ENCODE assay signal across 24 cellular contexts in the genomic region with DNA sequence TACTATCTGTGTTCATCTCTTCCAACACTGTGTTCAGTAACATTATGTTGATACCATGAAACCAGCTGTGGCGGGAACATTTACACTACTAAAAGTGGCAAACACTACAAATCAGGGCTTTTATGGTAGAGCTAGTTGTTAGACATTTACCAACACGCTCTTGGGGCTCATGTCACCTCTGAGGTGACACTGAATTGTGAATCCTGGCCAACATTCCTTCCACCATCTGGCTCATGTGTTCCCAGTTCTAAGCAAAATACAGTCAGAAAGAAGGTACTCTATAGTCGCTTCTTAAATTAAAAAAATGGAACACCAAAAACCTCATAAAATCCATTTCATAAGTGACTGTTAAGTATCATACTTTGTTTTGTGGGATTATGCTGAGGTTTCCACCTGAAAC.
DNase-seq lines count a peak whose midpoint lies in the region; ATAC-seq and TF ChIP-seq lines count a peak whose summit lies in the region.
"Had no signal": no experiment of that assay in that cellular context is flagged by ENCODE, and none has a peak within 500 bp of the region (broad histone marks: within the 10 kb centered on the region; RNA-seq: fewer than 3 reads in every experiment).

No MANE protein-coding gene starts in this region.

- H3K27me3 ChIP-seq in vagina = no peaks in the 10 kb centered on the region
- H3K27me3 ChIP-seq: BLaER1 treated with 17β-estradiol and CSF1 and Interleukin-3, amounts not matched to agents 10 nM and 100 nM; esophagus muscularis mucosa; gastroesophageal sphincter; right lobe of liver; suprapubic skin had no signal

- CTCF ChIA-PET in activated CD4-positive, alpha-beta T cell treated with anti-CD3 and anti-CD28 coated beads, Interleukin-2, amount 10 ng/mL, durations not matched to agents 7 days and 5 days (lab: Charles Lee) = interaction anchor here (1.0 kb wide), 1 partner anchor 12 kb away, joined by 4 read pairs; no protein-coding TSS in a partner anchor

- peak overlapping the region; percentile 96 for H3K27ac ChIP-seq in KOPT-K1 (ENCODE audit: low read depth, low read length, poor library complexity, severe bottlenecking)
- H3K27ac ChIP-seq in vagina = no peak overlapping the region
- H3K27ac ChIP-seq: BLaER1 treated with 17β-estradiol and CSF1 and Interleukin-3, amounts not matched to agents 10 nM and 100 nM; esophagus muscularis mucosa; gastroesophageal sphincter; parathyroid adenoma; right lobe of liver; suprapubic skin had no signal

- peaks cover 62% of the 10 kb centered on the region for H3K36me3 Mint-ChIP-seq in activated CD4-positive, alpha-beta T cell treated with anti-CD3 and anti-CD28 coated beads, Interleukin-2, amount 10 ng/mL, durations not matched to agents 7 days and 5 days (ENCODE audit: low read depth)
- H3K36me3 Mint-ChIP-seq in activated T-helper 17 cell treated with anti-CD3 and anti-CD28 coated beads, Interleukin-2, amount 50 U/mL, for 72 hours (ENCODE audit: low read depth) = no peaks in the 10 kb centered on the region
- H3K36me3 Mint-ChIP-seq in natural killer cell treated with Interleukin-12 subunit alpha and Interleukin-12 subunit beta and Interleukin-15 and Interleukin-18, amount 100 ng/mL, for 72 hours = peaks cover 7% of the 10 kb centered on the region
- H3K36me3 Mint-ChIP-seq: memory B cell had no signal

- H3K9me3 ChIP-seq in KOPT-K1 (ENCODE audit: insufficient read depth, low read length, poor library complexity, severe bottlenecking) (peaks cover 37% of the 10 kb centered on the region), vagina (no peaks in the 10 kb centered on the region)
- H3K9me3 ChIP-seq: BLaER1 treated with 17β-estradiol and CSF1 and Interleukin-3, amounts not matched to agents 10 nM and 100 nM; esophagus muscularis mucosa; gastroesophageal sphincter; right lobe of liver; suprapubic skin had no signal

- POLR2A ChIA-PET in activated CD4-positive, alpha-beta T cell treated with anti-CD3 and anti-CD28 coated beads, Interleukin-2, amount 10 ng/mL, durations not matched to agents 7 days and 5 days (lab: Charles Lee) = no interaction called here

- intact Hi-C loops in vagina (cut with DNase I) = no loop called here

- no peaks in the 10 kb centered on the region for H3K4me1 ChIP-seq in vagina
- H3K4me1 ChIP-seq: esophagus muscularis mucosa, gastroesophageal sphincter, parathyroid adenoma, right lobe of liver, suprapubic skin had no signal

- peak overlapping the region; percentile 92 for H3K27ac Mint-ChIP-seq in activated CD4-positive, alpha-beta T cell treated with anti-CD3 and anti-CD28 coated beads, Interleukin-2, amount 10 ng/mL, durations not matched to agents 7 days and 5 days
- H3K27ac Mint-ChIP-seq in activated T-helper 17 cell treated with anti-CD3 and anti-CD28 coated beads, Interleukin-2, amount 50 U/mL, for 72 hours = no peak overlapping the region
- H3K27ac Mint-ChIP-seq in natural killer cell treated with Interleukin-12 subunit alpha and Interleukin-12 subunit beta and Interleukin-15 and Interleukin-18, amount 100 ng/mL, for 72 hours = peak overlapping the region; percentile 64 to 82
- H3K27ac Mint-ChIP-seq: memory B cell had no signal

- H3K27me3 Mint-ChIP-seq in activated CD4-positive, alpha-beta T cell treated with anti-CD3 and anti-CD28 coated beads, Interleukin-2, amount 10 ng/mL, durations not matched to agents 7 days and 5 days = no peaks in the 10 kb centered on the region
- H3K27me3 Mint-ChIP-seq in activated T-helper 17 cell treated with anti-CD3 and anti-CD28 coated beads, Interleukin-2, amount 50 U/mL, for 72 hours = no peaks in the 10 kb centered on the region
- H3K27me3 Mint-ChIP-seq in natural killer cell treated with Interleukin-12 subunit alpha and Interleukin-12 subunit beta and Interleukin-15 and Interleukin-18, amount 100 ng/mL, for 72 hours = no peaks in the 10 kb centered on the region

- ATAC-seq in activated T-helper 17 cell treated with anti-CD3 and anti-CD28 coated beads, Interleukin-2, amount 50 U/mL, for 72 hours (replicated peaks) = no peak
- ATAC-seq in natural killer cell treated with Interleukin-12 subunit alpha and Interleukin-12 subunit beta and Interleukin-15 and Interleukin-18, amount 100 ng/mL, for 72 hours = no peak
- no peak for ATAC-seq in HG03354 (IDR thresholded peaks at IDR 0.05; ENCODE audit: poor library complexity, severe bottlenecking, unreplicated experiment)
- ATAC-seq: gastroesophageal sphincter, K562 had no signal

- peaks cover 77% of the 10 kb centered on the region for H3K4me1 Mint-ChIP-seq in activated CD4-positive, alpha-beta T cell treated with anti-CD3 and anti-CD28 coated beads, Interleukin-2, amount 10 ng/mL, durations not matched to agents 7 days and 5 days
- H3K4me1 Mint-ChIP-seq in activated T-helper 17 cell treated with anti-CD3 and anti-CD28 coated beads, Interleukin-2, amount 50 U/mL, for 72 hours = peaks cover 44% of the 10 kb centered on the region
- H3K4me1 Mint-ChIP-seq in natural killer cell treated with Interleukin-12 subunit alpha and Interleukin-12 subunit beta and Interleukin-15 and Interleukin-18, amount 100 ng/mL, for 72 hours (ENCODE audit: low read depth in 2 of 2) = peaks cover 26 to 50% of the 10 kb centered on the region in 2 donors

- no peak for TF ChIP-seq CTCF in vagina (IDR thresholded peaks at IDR 0.05)

- H3K4me3 ChIP-seq in vagina = no peak overlapping the region
- H3K4me3 ChIP-seq: BLaER1 treated with 17β-estradiol and CSF1 and Interleukin-3, amounts not matched to agents 10 nM and 100 nM; esophagus muscularis mucosa; gastroesophageal sphincter; K562; right lobe of liver; suprapubic skin had no signal

- H3K36me3 ChIP-seq in KOPT-K1 (ENCODE audit: insufficient read depth, low read length) (no peaks in the 10 kb centered on the region), vagina (no peaks in the 10 kb centered on the region)
- H3K36me3 ChIP-seq: BLaER1 treated with 17β-estradiol and CSF1 and Interleukin-3, amounts not matched to agents 10 nM and 100 nM; esophagus muscularis mucosa; gastroesophageal sphincter; right lobe of liver; suprapubic skin had no signal

- H3K9me3 Mint-ChIP-seq in activated CD4-positive, alpha-beta T cell treated with anti-CD3 and anti-CD28 coated beads, Interleukin-2, amount 10 ng/mL, durations not matched to agents 7 days and 5 days = peaks cover 41% of the 10 kb centered on the region
- peaks cover 5% of the 10 kb centered on the region for H3K9me3 Mint-ChIP-seq in activated T-helper 17 cell treated with anti-CD3 and anti-CD28 coated beads, Interleukin-2, amount 50 U/mL, for 72 hours
- no peaks in the 10 kb centered on the region for H3K9me3 Mint-ChIP-seq in natural killer cell treated with Interleukin-12 subunit alpha and Interleukin-12 subunit beta and Interleukin-15 and Interleukin-18, amount 100 ng/mL, for 72 hours
- H3K9me3 Mint-ChIP-seq: memory B cell had no signal

- peak overlapping the region; percentile 14 for H3K4me3 Mint-ChIP-seq in activated CD4-positive, alpha-beta T cell treated with anti-CD3 and anti-CD28 coated beads, Interleukin-2, amount 10 ng/mL, durations not matched to agents 7 days and 5 days
- peak overlapping the region; percentile 51 for H3K4me3 Mint-ChIP-seq in activated T-helper 17 cell treated with anti-CD3 and anti-CD28 coated beads, Interleukin-2, amount 50 U/mL, for 72 hours
- peak overlapping the region; percentile 71 for H3K4me3 Mint-ChIP-seq in natural killer cell treated with Interleukin-12 subunit alpha and Interleukin-12 subunit beta and Interleukin-15 and Interleukin-18, amount 100 ng/mL, for 72 hours
- H3K4me3 Mint-ChIP-seq: memory B cell had no signal

- DNase-seq in activated CD4-positive, alpha-beta T cell treated with anti-CD3 and anti-CD28 coated beads, Interleukin-2, amount 10 ng/mL, durations not matched to agents 7 days and 5 days = no peak
- no peak for DNase-seq in activated CD4-positive, alpha-beta T cell treated with anti-CD3 and anti-CD28 coated beads for 48 hours
- DNase-seq in natural killer cell treated with Interleukin-12 subunit alpha and Interleukin-12 subunit beta and Interleukin-15 and Interleukin-18, amount 100 ng/mL, for 72 hours (ENCODE audit: low spot score) = no peak
- DNase-seq in vagina (ENCODE audit: extremely low spot score in 2 of 2) = no peak
- DNase-seq in activated CD4-positive, CD25-positive, alpha-beta regulatory T cell treated with anti-CD3 and anti-CD28 coated beads, Interleukin-2, amount 50 U/mL, for 72 hours = no peak
- DNase-seq: ACHN; activated CD4-positive, alpha-beta T cell treated with anti-CD3 and anti-CD28 coated beads for 1 hour; activated naive CD4-positive, alpha-beta T cell; effector CD8-positive, alpha-beta T cell; NCI-H1930; NCI-H446 treated with DMSO at 0.1 percent for 48 hours; right lobe of liver; stimulated activated CD4-positive, alpha-beta T cell treated with anti-CD3 and anti-CD28 coated beads, Interleukin-15, amount 100 ng/mL, for 24 hours; T1000 had no signal

- no peak for TF ChIP-seq POLR2A in vagina (IDR thresholded peaks at IDR 0.05)

Comparison
In these comparisons a context has a peak if more than half of its experiments do, and no peak if none do; other contexts are left out.
1. H3K4me3 Mint-ChIP-seq: peak in every context shown above with its lines; median percentile 71 in natural killer cell treated with Interleukin-12 subunit alpha and Interleukin-12 subunit beta and Interleukin-15 and Interleukin-18, amount 100 ng/mL, for 72 hours; 51 in activated T-helper 17 cell treated with anti-CD3 and anti-CD28 coated beads, Interleukin-2, amount 50 U/mL, for 72 hours; 14 in activated CD4-positive, alpha-beta T cell treated with anti-CD3 and anti-CD28 coated beads, Interleukin-2, amount 10 ng/mL, durations not matched to agents 7 days and 5 days.